ENCODE assay signal across 8 cellular contexts in genomic region chr2:199911052-199911876, GRCh38. TPM values are rescaled to one million over a fixed set of nuclear protein-coding genes. Genes with fewer than 3 reads are reported as not detected.
DNase-seq lines count a peak whose midpoint lies in the region; ATAC-seq and TF ChIP-seq lines count a peak whose summit lies in the region.

A gene with protein sequence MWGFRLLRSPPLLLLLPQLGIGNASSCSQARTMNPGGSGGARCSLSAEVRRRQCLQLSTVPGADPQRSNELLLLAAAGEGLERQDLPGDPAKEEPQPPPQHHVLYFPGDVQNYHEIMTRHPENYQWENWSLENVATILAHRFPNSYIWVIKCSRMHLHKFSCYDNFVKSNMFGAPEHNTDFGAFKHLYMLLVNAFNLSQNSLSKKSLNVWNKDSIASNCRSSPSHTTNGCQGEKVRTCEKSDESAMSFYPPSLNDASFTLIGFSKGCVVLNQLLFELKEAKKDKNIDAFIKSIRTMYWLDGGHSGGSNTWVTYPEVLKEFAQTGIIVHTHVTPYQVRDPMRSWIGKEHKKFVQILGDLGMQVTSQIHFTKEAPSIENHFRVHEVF (plus strand): TSS chr2:199911293. CDS start chr2:199911439, 146 bp downstream.

- DNase-seq in CD8-positive, alpha-beta T cell = peak; percentile 80 to 92 (median 88)
- DNase-seq in HS-27A (ENCODE audit: low read depth) = peak; percentile 98
- peak; percentile 37 for DNase-seq in NK-92 (lab: John Stamatoyannopoulos, UW; ENCODE audit: unreplicated experiment)
- peak; percentile 95 for DNase-seq in activated CD8-positive, alpha-beta memory T cell treated with anti-CD3 and anti-CD28 coated beads for 24 hours
- peak; percentile 85 to 88 (median 88) for DNase-seq in effector memory CD4-positive, alpha-beta T cell
- DNase-seq in lung microvascular endothelial cell (ENCODE audit: low read depth in 2 of 2) = peak; percentile 96 to 98
- DNase-seq in stimulated activated CD4-positive, alpha-beta T cell treated with anti-CD3 and anti-CD28 coated beads, TNF-alpha, amount 100 ng/mL, for 48 hours (ENCODE audit: low read depth in 3 of 3) = peak; percentile 90 to 94 (median 91)

- peaks cover 28% of the 10 kb centered on the region for H3K4me1 ChIP-seq in CD8-positive, alpha-beta T cell (ENCODE audit: insufficient read depth, low read length)
- H3K4me1 ChIP-seq in effector memory CD4-positive, alpha-beta T cell (ENCODE audit: control insufficient read depth, insufficient read depth, low read length, poor library complexity, severe bottlenecking) = peaks cover 10% of the 10 kb centered on the region

- peaks cover 38% of the 10 kb centered on the region for H3K4me1 Mint-ChIP-seq in CD8-positive, alpha-beta T cell (ENCODE audit: low read depth)

- peak within 1 kb of the TSS; percentile 84 for H3K27ac ChIP-seq in CD8-positive, alpha-beta T cell (ENCODE audit: low read depth, low read length)
- H3K27ac ChIP-seq in effector memory CD4-positive, alpha-beta T cell (ENCODE audit: insufficient read depth, low read length, poor library complexity, severe bottlenecking) = peak within 1 kb of the TSS; percentile 83

- peaks cover 6% of the 10 kb centered on the region for H3K27me3 Mint-ChIP-seq in CD8-positive, alpha-beta T cell (ENCODE audit: low read depth)

- H3K27ac Mint-ChIP-seq in CD8-positive, alpha-beta T cell = peak within 1 kb of the TSS; percentile 95

- H3K4me3 ChIP-seq in CD8-positive, alpha-beta T cell (ENCODE audit: low read depth, low read length) = peak within 1 kb of the TSS; percentile 82
- H3K4me3 ChIP-seq in effector memory CD4-positive, alpha-beta T cell (ENCODE audit: insufficient read depth, low read depth, low read length, poor library complexity, severe bottlenecking) = peak within 1 kb of the TSS; percentile 87

- TF ChIP-seq CTCF in CD8-positive, alpha-beta T cell (IDR thresholded peaks at IDR 0.05) = no peak

- peak; percentile 78 for ATAC-seq in CD8-positive, alpha-beta T cell
- peak; percentile 93 for ATAC-seq in GM19467 (IDR thresholded peaks at IDR 0.05; ENCODE audit: unreplicated experiment)

- CTCF ChIA-PET in CD8-positive, alpha-beta T cell (lab: Charles Lee) = no interaction called here

- peak within 1 kb of the TSS; percentile 99 for H3K4me3 Mint-ChIP-seq in CD8-positive, alpha-beta T cell

- H3K9me3 Mint-ChIP-seq in CD8-positive, alpha-beta T cell = no peaks in the 10 kb centered on the region

- POLR2A ChIA-PET in CD8-positive, alpha-beta T cell (lab: Charles Lee) = interaction anchor here (0.9 to 1.0 kb wide), 2 partner anchors 18 to 953 kb away, joined by 3 read pairs; partner anchors contain the start of gene CLK1

- no peaks in the 10 kb centered on the region for H3K27me3 ChIP-seq in CD8-positive, alpha-beta T cell (ENCODE audit: insufficient read depth, low read length)
- H3K27me3 ChIP-seq in effector memory CD4-positive, alpha-beta T cell (replicated peaks; ENCODE audit: control insufficient read depth, insufficient read depth, low read length, poor library complexity, severe bottlenecking) = no peaks in the 10 kb centered on the region

- peaks cover 12% of the 10 kb centered on the region for H3K36me3 Mint-ChIP-seq in CD8-positive, alpha-beta T cell

- intact Hi-C loops in CD8-positive, alpha-beta T cell (cut with DNase I, micrococcal nuclease) = loop anchor here (1.0 to 5.0 kb wide), 8 partner anchors 44 to 1540 kb away; partner anchors contain the start of genes FTCDNL1 (in 2 of the 2), MAIP1 (in 2 of the 2), TYW5 (in 2 of the 2) and BZW1 (in 1 of the 2)

- H3K36me3 ChIP-seq in CD8-positive, alpha-beta T cell (ENCODE audit: insufficient read depth, low read length) = no peaks in the 10 kb centered on the region
- H3K36me3 ChIP-seq in effector memory CD4-positive, alpha-beta T cell (ENCODE audit: control insufficient read depth, insufficient read depth, low read length) = no peaks in the 10 kb centered on the region

- H3K9me3 ChIP-seq in CD8-positive, alpha-beta T cell (ENCODE audit: low read length) = no peaks in the 10 kb centered on the region
- H3K9me3 ChIP-seq in effector memory CD4-positive, alpha-beta T cell (ENCODE audit: control insufficient read depth, low read length) = no peaks in the 10 kb centered on the region

RNA-seq across cellular contexts. Expression of the gene that starts here (rescaled TPM):
- 10 to 100 TPM; 16.3 to 17.5 TPM for total RNA-seq in CD8-positive, alpha-beta T cell
- total RNA-seq in lung microvascular endothelial cell = 6.3 TPM in 2 replicates

Comparison
In these comparisons a context has a peak if more than half of its experiments do, and no peak if none do; other contexts are left out.
1. Peak in every context shown above with its lines: DNase-seq, ATAC-seq, H3K4me3 ChIP-seq and H3K27ac ChIP-seq.
2. DNase-seq: peak in every context shown above with its lines; median percentile 98 in HS-27A; 97 in lung microvascular endothelial cell; 95 in activated CD8-positive, alpha-beta memory T cell treated with anti-CD3 and anti-CD28 coated beads for 24 hours; 91 in stimulated activated CD4-positive, alpha-beta T cell treated with anti-CD3 and anti-CD28 coated beads, TNF-alpha, amount 100 ng/mL, for 48 hours; 88 in CD8-positive, alpha-beta T cell; 88 in effector memory CD4-positive, alpha-beta T cell; 37 in NK-92.